Comparison of ENCODE assay signal across 8 cellular contexts in the genomic region with DNA sequence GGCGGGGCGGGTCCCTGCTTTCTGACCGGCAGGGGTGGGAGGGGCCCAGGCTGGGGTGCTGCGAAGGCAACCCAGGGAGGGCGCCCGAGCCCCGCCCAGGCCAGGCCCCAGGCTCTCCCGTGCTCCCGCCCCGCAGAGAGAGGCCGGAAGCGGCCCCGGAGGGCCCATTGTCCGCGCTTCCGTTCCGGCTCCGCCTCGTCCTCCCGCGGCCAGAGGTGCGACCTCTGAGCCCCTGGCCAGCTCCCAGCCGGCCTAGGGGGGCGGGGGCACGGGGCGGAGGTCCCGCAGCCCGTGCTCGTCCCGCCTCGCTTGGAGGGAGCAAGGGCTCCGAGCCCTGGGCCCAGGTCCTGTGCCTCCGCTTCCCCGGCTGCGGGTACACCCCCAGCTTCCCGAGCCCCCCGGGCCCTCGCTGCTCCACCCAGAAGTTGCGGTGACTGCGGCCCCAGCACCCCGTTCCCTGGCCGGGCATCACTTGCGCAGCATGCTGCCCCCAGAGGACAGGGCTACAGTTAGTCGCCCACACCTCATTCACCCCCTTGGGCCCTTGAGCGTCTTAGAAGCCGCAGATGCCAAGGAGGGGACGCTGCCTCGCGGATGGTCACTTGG. TPM values are rescaled to one million over a fixed set of nuclear protein-coding genes. Genes with fewer than 3 reads are reported as not detected.
DNase-seq lines count a peak whose midpoint lies in the region; ATAC-seq and TF ChIP-seq lines count a peak whose summit lies in the region.

No MANE protein-coding gene starts in this region.

- H3K4me3 Mint-ChIP-seq in activated CD8-positive, alpha-beta memory T cell treated with anti-CD3 and anti-CD28 coated beads, Interleukin-2, amount 10 ng/mL, durations not matched to agents 7 days and 5 days = peak overlapping the region; percentile 82

- no peak for TF ChIP-seq CTCF in epithelial cell of esophagus (IDR thresholded peaks at IDR 0.05; ENCODE audit: insufficient read depth, low read depth, low read length, missing control alignments)
- no peak for TF ChIP-seq CTCF in mucosa of descending colon (IDR thresholded peaks at IDR 0.05)

- H3K9me3 Mint-ChIP-seq in activated CD8-positive, alpha-beta memory T cell treated with anti-CD3 and anti-CD28 coated beads, Interleukin-2, amount 10 ng/mL, durations not matched to agents 7 days and 5 days (ENCODE audit: low read depth) = no peaks in the 10 kb centered on the region

- CTCF ChIA-PET in activated CD8-positive, alpha-beta memory T cell treated with anti-CD3 and anti-CD28 coated beads, Interleukin-2, amount 10 ng/mL, durations not matched to agents 7 days and 5 days (lab: Charles Lee) = interaction anchor here (0.9 to 2.8 kb wide), 10 partner anchors 8 to 316 kb away, joined by 3 to 28 read pairs (median 3); no protein-coding TSS in a partner anchor

- H3K9me3 ChIP-seq in mucosa of descending colon = no peaks in the 10 kb centered on the region

- H3K27me3 Mint-ChIP-seq in activated CD8-positive, alpha-beta memory T cell treated with anti-CD3 and anti-CD28 coated beads, Interleukin-2, amount 10 ng/mL, durations not matched to agents 7 days and 5 days = peaks cover 7% of the 10 kb centered on the region

- peak; percentile 81 for DNase-seq in Ammon's horn (ENCODE audit: low spot score)
- peak; percentile 82 for DNase-seq in NCI-H460 (ENCODE audit: extremely low read depth, low read depth)
- DNase-seq in activated CD8-positive, alpha-beta memory T cell treated with anti-CD3 and anti-CD28 coated beads, Interleukin-2, amount 10 ng/mL, durations not matched to agents 7 days and 5 days = peak; percentile 85
- peak; percentile 67 for DNase-seq in epithelial cell of esophagus (ENCODE audit: low read depth)
- peak; percentile 96 to 97 (median 96) for DNase-seq in mucosa of descending colon
- DNase-seq in stimulated activated naive CD4-positive, alpha-beta T cell treated with Interleukin-2 at 50 U/mL for 16 hours (lab: John Stamatoyannopoulos, UW) = peak; percentile 68

- ATAC-seq in GM18520 (IDR thresholded peaks at IDR 0.05; ENCODE audit: unreplicated experiment) (peak; percentile 87), HG02981 (IDR thresholded peaks at IDR 0.05; ENCODE audit: unreplicated experiment) (peak; percentile 92), mucosa of descending colon (peak; percentile 92)
- ATAC-seq in activated CD8-positive, alpha-beta memory T cell treated with anti-CD3 and anti-CD28 coated beads, Interleukin-2, amount 10 ng/mL, durations not matched to agents 7 days and 5 days = peak; percentile 96

- intact Hi-C loops in mucosa of descending colon (cut with DNase I, micrococcal nuclease) = no loop called here

- H3K27ac Mint-ChIP-seq in activated CD8-positive, alpha-beta memory T cell treated with anti-CD3 and anti-CD28 coated beads, Interleukin-2, amount 10 ng/mL, durations not matched to agents 7 days and 5 days = peak overlapping the region; percentile 77

- no peaks in the 10 kb centered on the region for H3K36me3 ChIP-seq in mucosa of descending colon (ENCODE audit: low read depth)

- H3K4me3 ChIP-seq in epithelial cell of esophagus (ENCODE audit: low read length) = peak overlapping the region; percentile 40
- peak overlapping the region; percentile 22 for H3K4me3 ChIP-seq in mucosa of descending colon

- H3K4me1 Mint-ChIP-seq in activated CD8-positive, alpha-beta memory T cell treated with anti-CD3 and anti-CD28 coated beads, Interleukin-2, amount 10 ng/mL, durations not matched to agents 7 days and 5 days = peaks cover 20% of the 10 kb centered on the region

- peaks cover 45% of the 10 kb centered on the region for H3K4me1 ChIP-seq in mucosa of descending colon (ENCODE audit: low read depth)

- H3K36me3 Mint-ChIP-seq in activated CD8-positive, alpha-beta memory T cell treated with anti-CD3 and anti-CD28 coated beads, Interleukin-2, amount 10 ng/mL, durations not matched to agents 7 days and 5 days = no peaks in the 10 kb centered on the region

RNA-seq across cellular contexts. Expression of a gene that starts 20.4 kb away (rescaled TPM):
- total RNA-seq in NCI-H460 (2014; rRNA removed; shearing (Covaris generic)) = 10.4 and 13.7 TPM in 2 replicates
- 23.9 and 54.2 TPM in 2 replicates for polyA plus RNA-seq in NCI-H460 (2014; cell fraction: nucleus; rRNA removed)
- 1 to 10 TPM; 1.1 to 3.0 TPM for total RNA-seq in activated CD8-positive, alpha-beta memory T cell treated with anti-CD3 and anti-CD28 coated beads, Interleukin-2, amount 10 ng/mL, durations not matched to agents 7 days and 5 days
- total RNA-seq in mucosa of descending colon = 10 to 100 TPM; 26.8 to 57.1 (median 48.1) TPM

Comparison
In these comparisons a context has a peak if more than half of its experiments do, and no peak if none do; other contexts are left out.
1. Peak in every context shown above with its lines: DNase-seq, ATAC-seq and H3K4me3 ChIP-seq.